In genomic region chr13:37059848-37060192, GRCh38 we compare ENCODE assay signal across 7 cellular contexts. TPM values are rescaled to one million over a fixed set of nuclear protein-coding genes. Genes with fewer than 3 reads are reported as not detected.
DNase-seq lines count a peak whose midpoint lies in the region; ATAC-seq, FAIRE-seq and TF ChIP-seq lines count a peak whose summit lies in the region.

No MANE protein-coding gene starts in this region.

- H3K4me3 ChIP-seq in GM12878 (peak overlapping the region; percentile 78), mononuclear cell (ENCODE audit: low read length) (peak overlapping the region; percentile 84)

- H3K36me3 ChIP-seq in GM12878 (ENCODE audit: control insufficient read depth in 2 of 2, insufficient read depth in 2 of 2, low read length in 1 of 2): peaks cover 0 to 3% of the 10 kb centered on the region in 2 experiments; a peak in 1 of 4 replicates

- POLR2A ChIA-PET in GM12878 (lab: Charles Lee): interaction anchor here (0.6 kb wide), 2 partner anchors 59 to 1218 kb away, joined by 3 to 5 read pairs; partner anchors contain the start of gene EXOSC8

- no peaks in the 10 kb centered on the region for H4K20me1 ChIP-seq in GM12878 (ENCODE audit: control insufficient read depth, insufficient read depth)

- SMC1A ChIA-PET in GM12878 (lab: Charles Lee; ENCODE audit: uncharacterized antibody, unreplicated experiment): interaction anchor here (1.1 kb wide), 1 partner anchor 11 kb away, joined by 3 read pairs; no protein-coding TSS in a partner anchor

- no TSS peak for BruUV-seq in GM12878 (replicated peaks; lab: Mats Ljungman, UMichigan)

- FAIRE-seq in GM12878 (lab: Jason Lieb, UNC): peak; percentile 76

- RAD21 ChIA-PET in GM12878 (lab: Charles Lee; ENCODE audit: unreplicated experiment): no interaction called here

- H2AFZ ChIP-seq in GM12878 (ENCODE audit: control insufficient read depth, low read depth, low read length): peak overlapping the region; percentile 87

- H3K27ac ChIP-seq in GM12878 (ENCODE audit: control insufficient read depth, insufficient read depth): no peak overlapping the region; the same call in 1 of the 2 replicates

- H3K9me3 ChIP-seq in GM12878 (replicated peaks; ENCODE audit: control insufficient read depth, insufficient read depth, low read length) (no peaks in the 10 kb centered on the region; the same call in 2 of the 3 replicates), mononuclear cell (ENCODE audit: low read depth, low read length) (no peaks in the 10 kb centered on the region)

- in situ Hi-C loops in GM12878 (cut with MboI): loop anchor here (5.0 to 25.0 kb wide), 4 partner anchors 205 to 1302 kb away; no protein-coding TSS in a partner anchor

- CTCF ChIA-PET in GM12878 (lab: Yijun Ruan, JAX): interaction anchor here (1.2 kb wide), 1 partner anchor 78 kb away, joined by 3 read pairs; no protein-coding TSS in a partner anchor

- no peak for TF ChIP-seq CTCF in GM12878 (IDR thresholded peaks at IDR 0.05 in 2 of 3, conservative IDR thresholded peaks at IDR 0.05 in 1 of 3; ENCODE audit: control insufficient read depth in 2 of 3, extremely low read depth in 1 of 3, insufficient read depth in 1 of 3, low read depth in 3 of 3, low read length in 3 of 3)

- 26% methylated on average over 10 of the region's 10 CpGs for WGBS in GM12878 (ENCODE audit: insufficient coverage, insufficient replicate concordance, low lambda C conversion rate, missing lambda C conversion rate)

- TF ChIP-seq POLR2A in GM12878 (IDR thresholded peaks at IDR 0.05; ENCODE audit: low read depth, low read length): no peak

- peaks cover 2% of the 10 kb centered on the region; the same call in 1 of the 2 replicates for H3K4me1 ChIP-seq in GM12878 (ENCODE audit: control insufficient read depth, insufficient read depth, low read length)
- H3K4me1 ChIP-seq in mononuclear cell (ENCODE audit: insufficient read depth, low read length): peaks cover 26% of the 10 kb centered on the region

- H3K9ac ChIP-seq in GM12878 (ENCODE audit: control insufficient read depth, insufficient read depth, low read length): peak overlapping the region; percentile 3; the same call in 1 of the 2 replicates

- no peak for TF ChIP-seq EP300 in GM12878 (IDR thresholded peaks at IDR 0.05; ENCODE audit: borderline replicate concordance in 1 of 2, control insufficient read depth in 1 of 2, low read depth in 2 of 2, low read length in 2 of 2)

- H3K79me2 ChIP-seq in GM12878 (ENCODE audit: control insufficient read depth, insufficient read depth, low read length): peaks cover 26% of the 10 kb centered on the region

- intact Hi-C loops in GM12878 (cut with micrococcal nuclease; ENCODE audit: unreplicated experiment): loop anchor here (2.0 to 10.0 kb wide), 4 partner anchors 59 to 728 kb away; partner anchors contain the start of genes EXOSC8 and RFXAP

- ATAC-seq in GM19328 (IDR thresholded peaks at IDR 0.05; ENCODE audit: unreplicated experiment): peak; percentile 13
- peak; percentile 11 for ATAC-seq in HG03097 (IDR thresholded peaks at IDR 0.05; ENCODE audit: low FRiP score, unreplicated experiment)
- ATAC-seq in GM12878: peak; percentile 7; the same call in 1 of the 3 replicates
- ATAC-seq in GM21447 (IDR thresholded peaks at IDR 0.05; ENCODE audit: unreplicated experiment): no peak

- H3K4me2 ChIP-seq in GM12878 (ENCODE audit: control insufficient read depth, insufficient read depth): peak overlapping the region; percentile 51

- H3K27me3 ChIP-seq in GM12878 (replicated peaks in 1 of 2; ENCODE audit: control insufficient read depth in 2 of 2, insufficient read depth in 2 of 2, low read length in 1 of 2): no peaks in the 10 kb centered on the region; a peak in 1 of 4 replicates
- peaks cover 5% of the 10 kb centered on the region for H3K27me3 ChIP-seq in mononuclear cell (ENCODE audit: insufficient read depth, low read length)

- no peak for TF ChIP-seq RAD21 in GM12878 (IDR thresholded peaks at IDR 0.05; ENCODE audit: insufficient read depth, low read depth, low read length)

- DNase-seq in GM12878 (ENCODE audit: low read depth, low spot score) (no peak), activated gamma-delta T cell (lab: John Stamatoyannopoulos, UW) (no peak), DMS79 (lab: John Stamatoyannopoulos, UW) (no peak)

TF ChIP-seq in GM12878, 131 proteins besides CTCF, POLR2A, EP300 and RAD21 (continues in another document):
- TF ChIP-seq CHD2 (IDR thresholded peaks at IDR 0.05; ENCODE audit: borderline replicate concordance, low read depth, low read length) (no peak), ATF2 (IDR thresholded peaks at IDR 0.05; ENCODE audit: low read length) (no peak), ESRRA (IDR thresholded peaks at IDR 0.05; ENCODE audit: low read length) (no peak), ZZZ3 (IDR thresholded peaks at IDR 0.05; ENCODE audit: control insufficient read depth, insufficient read length, low read depth) (no peak), NR2F1 (conservative IDR thresholded peaks at IDR 0.05) (no peak)

RNA-seq across cellular contexts. Expression of gene SUPT20H, which starts 0.3 kb away (rescaled TPM):
- 176 and 190 TPM in 2 replicates for total RNA-seq in GM12878 (2013; cell fraction: nucleolus; rRNA removed)
- total RNA-seq in GM12878 (2014; rRNA removed) (32.9 and 35.0 TPM in 2 replicates), GM12878 (2014; rRNA removed; fragmentation: Illumina TruSeq; extraction: Trizol) (52.3 and 53.5 TPM in 2 replicates), GM12878 (2021) (37.0 and 40.0 TPM in 2 replicates), mononuclear cell (42.6 TPM)
- polyA plus RNA-seq in GM12878 (2011; ENCODE audit: low read depth): 15.1 TPM
- polyA plus RNA-seq in GM12878 (2011; rRNA removed) (61.1 and 71.6 TPM in 2 replicates), GM12878 (2014; fragmentation: Illumina TruSeq; extraction: Trizol) (69.8 and 94.1 TPM in 2 replicates), GM12878 (2014; fragmentation: Nextera tagmentation; extraction: Ambion mirVana) (10 to 100 TPM; 12.3 to 13.9 TPM), GM12878 (2014; rRNA removed) (37.4 and 43.0 TPM in 2 replicates), GM12878 (2016; fragmentation: Nextera tagmentation; extraction: Ambion mirVana) (10 to 100 TPM; 52.0 to 60.3 TPM)
- 30.8 and 33.6 TPM in 2 replicates for polyA plus RNA-seq in GM12878 (2011; cell fraction: cytosol; rRNA removed)
- polyA plus RNA-seq in GM12878 (2011; cell fraction: nucleus; rRNA removed): 61.8 and 66.6 TPM in 2 replicates
- 26.3 and 28.4 TPM in 2 replicates for polyA plus RNA-seq in GM12878 (2012)
- 53.2 and 54.9 TPM in 2 replicates for polyA minus RNA-seq in GM12878 (2011; rRNA and poly(A)+ RNA removed)
- polyA minus RNA-seq in GM12878 (2011; cell fraction: cytosol; rRNA and poly(A)+ RNA removed): 16.2 and 16.3 TPM in 2 replicates
- polyA minus RNA-seq in GM12878 (2011; cell fraction: nucleus; rRNA and poly(A)+ RNA removed): 63.0 and 89.1 TPM in 2 replicates

RNA-seq across cellular contexts. Expression of gene CSNK1A1L, which starts 45.6 kb away (rescaled TPM):
- not detected in 2 replicates for total RNA-seq in GM12878 (2013; cell fraction: nucleolus; rRNA removed)
- total RNA-seq in GM12878 (2014; rRNA removed) (not detected in 2 replicates), GM12878 (2014; rRNA removed; fragmentation: Illumina TruSeq; extraction: Trizol) (not detected in 2 replicates), GM12878 (2021) (not detected in 2 replicates), mononuclear cell (not detected)
- not detected for polyA plus RNA-seq in GM12878 (2011; ENCODE audit: low read depth)
- polyA plus RNA-seq in GM12878 (2011; rRNA removed) (not detected in 2 replicates), GM12878 (2014; fragmentation: Illumina TruSeq; extraction: Trizol) (not detected in 2 replicates), GM12878 (2014; fragmentation: Nextera tagmentation; extraction: Ambion mirVana) (not detected), GM12878 (2014; rRNA removed) (not detected in 2 replicates), GM12878 (2016; fragmentation: Nextera tagmentation; extraction: Ambion mirVana) (not detected)
- not detected in 2 replicates for polyA plus RNA-seq in GM12878 (2011; cell fraction: cytosol; rRNA removed)
- not detected in 2 replicates for polyA plus RNA-seq in GM12878 (2011; cell fraction: nucleus; rRNA removed)
- not detected in 2 replicates for polyA plus RNA-seq in GM12878 (2012)
- not detected in 2 replicates for polyA minus RNA-seq in GM12878 (2011; rRNA and poly(A)+ RNA removed)
- not detected in 2 replicates for polyA minus RNA-seq in GM12878 (2011; cell fraction: cytosol; rRNA and poly(A)+ RNA removed)
- not detected in 2 replicates for polyA minus RNA-seq in GM12878 (2011; cell fraction: nucleus; rRNA and poly(A)+ RNA removed)

RNA-seq across cellular contexts. Expression of gene EXOSC8, which starts 59.2 kb away (rescaled TPM):
- total RNA-seq in GM12878 (2013; cell fraction: nucleolus; rRNA removed): 68.2 and 75.3 TPM in 2 replicates
- total RNA-seq in GM12878 (2014; rRNA removed) (72.9 and 82.5 TPM in 2 replicates), GM12878 (2014; rRNA removed; fragmentation: Illumina TruSeq; extraction: Trizol) (87.0 and 96.0 TPM in 2 replicates), GM12878 (2021) (68.5 and 69.0 TPM in 2 replicates), mononuclear cell (22.6 TPM)
- 69.5 TPM for polyA plus RNA-seq in GM12878 (2011; ENCODE audit: low read depth)
- polyA plus RNA-seq in GM12878 (2011; rRNA removed) (102 and 139 TPM in 2 replicates), GM12878 (2014; fragmentation: Illumina TruSeq; extraction: Trizol) (128 and 148 TPM in 2 replicates), GM12878 (2014; fragmentation: Nextera tagmentation; extraction: Ambion mirVana) (100 to 1,000 TPM; 548 to 553 TPM), GM12878 (2014; rRNA removed) (88.3 and 102 TPM in 2 replicates), GM12878 (2016; fragmentation: Nextera tagmentation; extraction: Ambion mirVana) (100 to 1,000 TPM; 237 to 264 TPM)
- polyA plus RNA-seq in GM12878 (2011; cell fraction: cytosol; rRNA removed): 52.8 and 64.0 TPM in 2 replicates
- 83.0 and 88.2 TPM in 2 replicates for polyA plus RNA-seq in GM12878 (2011; cell fraction: nucleus; rRNA removed)
- polyA plus RNA-seq in GM12878 (2012): 64.0 and 86.5 TPM in 2 replicates
- polyA minus RNA-seq in GM12878 (2011; rRNA and poly(A)+ RNA removed): 31.8 and 43.3 TPM in 2 replicates
- polyA minus RNA-seq in GM12878 (2011; cell fraction: cytosol; rRNA and poly(A)+ RNA removed): 19.8 and 21.8 TPM in 2 replicates
- polyA minus RNA-seq in GM12878 (2011; cell fraction: nucleus; rRNA and poly(A)+ RNA removed): 18.9 and 21.9 TPM in 2 replicates
